In the genomic region with DNA sequence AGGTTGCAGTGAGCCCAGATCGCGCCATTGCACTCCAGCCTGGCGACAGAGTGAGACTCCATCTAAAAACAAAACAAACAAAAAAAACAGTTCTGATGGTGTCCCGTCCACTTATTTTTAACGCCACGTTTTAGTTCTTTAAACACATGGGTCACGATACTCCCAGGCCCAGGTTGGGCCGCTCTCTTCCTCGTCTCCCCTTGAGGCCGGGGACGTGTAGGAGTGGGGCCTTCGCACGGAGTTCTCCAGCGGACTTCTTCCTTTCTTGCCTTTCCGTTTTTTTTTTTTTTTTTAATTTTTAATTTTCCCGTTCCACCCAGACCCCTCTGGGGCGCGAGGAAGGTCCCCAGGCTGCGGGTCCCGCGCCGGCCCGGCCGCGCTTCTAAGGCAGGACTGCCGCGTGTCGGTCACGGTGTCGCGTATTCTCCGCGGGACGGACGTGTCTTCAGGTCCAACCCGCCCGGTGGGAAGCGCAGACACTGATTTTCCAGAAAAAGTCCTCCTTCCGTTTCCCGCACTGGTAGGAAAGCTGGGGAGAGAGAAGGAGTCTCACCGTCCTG, we compare ENCODE assay signal across 1 cellular context.
TF ChIP-seq lines count a peak whose summit lies in the region.

No MANE protein-coding gene starts in this region.

TF ChIP-seq in HepG2, 621 proteins besides CTCF, POLR2A, EP300 and RAD21:
- TF ChIP-seq KAT2B (IDR thresholded peaks at IDR 0.05; ENCODE audit: borderline replicate concordance, low read depth, low read length), result no peak
- TF ChIP-seq, protein P1, sequence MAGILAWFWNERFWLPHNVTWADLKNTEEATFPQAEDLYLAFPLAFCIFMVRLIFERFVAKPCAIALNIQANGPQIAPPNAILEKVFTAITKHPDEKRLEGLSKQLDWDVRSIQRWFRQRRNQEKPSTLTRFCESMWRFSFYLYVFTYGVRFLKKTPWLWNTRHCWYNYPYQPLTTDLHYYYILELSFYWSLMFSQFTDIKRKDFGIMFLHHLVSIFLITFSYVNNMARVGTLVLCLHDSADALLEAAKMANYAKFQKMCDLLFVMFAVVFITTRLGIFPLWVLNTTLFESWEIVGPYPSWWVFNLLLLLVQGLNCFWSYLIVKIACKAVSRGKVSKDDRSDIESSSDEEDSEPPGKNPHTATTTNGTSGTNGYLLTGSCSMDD (CRISPR knock-in tag; IDR thresholded peaks at IDR 0.05), result no peak
- no peak for TF ChIP-seq BORCS8-MEF2B (CRISPR knock-in tag; IDR thresholded peaks at IDR 0.05)
- TF ChIP-seq KLF6 (CRISPR knock-in tag; IDR thresholded peaks at IDR 0.05), result no peak
- TF ChIP-seq, protein P2, sequence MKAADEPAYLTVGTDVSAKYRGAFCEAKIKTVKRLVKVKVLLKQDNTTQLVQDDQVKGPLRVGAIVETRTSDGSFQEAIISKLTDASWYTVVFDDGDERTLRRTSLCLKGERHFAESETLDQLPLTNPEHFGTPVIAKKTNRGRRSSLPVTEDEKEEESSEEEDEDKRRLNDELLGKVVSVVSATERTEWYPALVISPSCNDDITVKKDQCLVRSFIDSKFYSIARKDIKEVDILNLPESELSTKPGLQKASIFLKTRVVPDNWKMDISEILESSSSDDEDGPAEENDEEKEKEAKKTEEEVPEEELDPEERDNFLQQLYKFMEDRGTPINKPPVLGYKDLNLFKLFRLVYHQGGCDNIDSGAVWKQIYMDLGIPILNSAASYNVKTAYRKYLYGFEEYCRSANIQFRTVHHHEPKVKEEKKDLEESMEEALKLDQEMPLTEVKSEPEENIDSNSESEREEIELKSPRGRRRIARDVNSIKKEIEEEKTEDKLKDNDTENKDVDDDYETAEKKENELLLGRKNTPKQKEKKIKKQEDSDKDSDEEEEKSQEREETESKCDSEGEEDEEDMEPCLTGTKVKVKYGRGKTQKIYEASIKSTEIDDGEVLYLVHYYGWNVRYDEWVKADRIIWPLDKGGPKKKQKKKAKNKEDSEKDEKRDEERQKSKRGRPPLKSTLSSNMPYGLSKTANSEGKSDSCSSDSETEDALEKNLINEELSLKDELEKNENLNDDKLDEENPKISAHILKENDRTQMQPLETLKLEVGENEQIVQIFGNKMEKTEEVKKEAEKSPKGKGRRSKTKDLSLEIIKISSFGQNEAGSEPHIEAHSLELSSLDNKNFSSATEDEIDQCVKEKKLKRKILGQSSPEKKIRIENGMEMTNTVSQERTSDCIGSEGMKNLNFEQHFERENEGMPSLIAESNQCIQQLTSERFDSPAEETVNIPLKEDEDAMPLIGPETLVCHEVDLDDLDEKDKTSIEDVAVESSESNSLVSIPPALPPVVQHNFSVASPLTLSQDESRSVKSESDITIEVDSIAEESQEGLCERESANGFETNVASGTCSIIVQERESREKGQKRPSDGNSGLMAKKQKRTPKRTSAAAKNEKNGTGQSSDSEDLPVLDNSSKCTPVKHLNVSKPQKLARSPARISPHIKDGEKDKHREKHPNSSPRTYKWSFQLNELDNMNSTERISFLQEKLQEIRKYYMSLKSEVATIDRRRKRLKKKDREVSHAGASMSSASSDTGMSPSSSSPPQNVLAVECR (CRISPR knock-in tag; IDR thresholded peaks at IDR 0.05; ENCODE audit: borderline replicate concordance), result no peak
- TF ChIP-seq, protein P3, sequence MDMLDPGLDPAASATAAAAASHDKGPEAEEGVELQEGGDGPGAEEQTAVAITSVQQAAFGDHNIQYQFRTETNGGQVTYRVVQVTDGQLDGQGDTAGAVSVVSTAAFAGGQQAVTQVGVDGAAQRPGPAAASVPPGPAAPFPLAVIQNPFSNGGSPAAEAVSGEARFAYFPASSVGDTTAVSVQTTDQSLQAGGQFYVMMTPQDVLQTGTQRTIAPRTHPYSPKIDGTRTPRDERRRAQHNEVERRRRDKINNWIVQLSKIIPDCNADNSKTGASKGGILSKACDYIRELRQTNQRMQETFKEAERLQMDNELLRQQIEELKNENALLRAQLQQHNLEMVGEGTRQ (IDR thresholded peaks at IDR 0.05; ENCODE audit: low read depth, low read length), result no peak
- TF ChIP-seq, protein P3 (CRISPR knock-in tag; IDR thresholded peaks at IDR 0.05; ENCODE audit: borderline replicate concordance), result no peak
- TF ChIP-seq IRX3 (CRISPR knock-in tag; IDR thresholded peaks at IDR 0.05; ENCODE audit: borderline replicate concordance, low read depth), result no peak
- no peak for TF ChIP-seq JUN (CRISPR knock-in tag; IDR thresholded peaks at IDR 0.05)
- no peak for TF ChIP-seq ETV5 (CRISPR knock-in tag; IDR thresholded peaks at IDR 0.05; ENCODE audit: borderline replicate concordance)
- TF ChIP-seq, protein P4, sequence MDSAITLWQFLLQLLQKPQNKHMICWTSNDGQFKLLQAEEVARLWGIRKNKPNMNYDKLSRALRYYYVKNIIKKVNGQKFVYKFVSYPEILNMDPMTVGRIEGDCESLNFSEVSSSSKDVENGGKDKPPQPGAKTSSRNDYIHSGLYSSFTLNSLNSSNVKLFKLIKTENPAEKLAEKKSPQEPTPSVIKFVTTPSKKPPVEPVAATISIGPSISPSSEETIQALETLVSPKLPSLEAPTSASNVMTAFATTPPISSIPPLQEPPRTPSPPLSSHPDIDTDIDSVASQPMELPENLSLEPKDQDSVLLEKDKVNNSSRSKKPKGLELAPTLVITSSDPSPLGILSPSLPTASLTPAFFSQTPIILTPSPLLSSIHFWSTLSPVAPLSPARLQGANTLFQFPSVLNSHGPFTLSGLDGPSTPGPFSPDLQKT (CRISPR knock-in tag; IDR thresholded peaks at IDR 0.05; ENCODE audit: borderline replicate concordance), result no peak
- TF ChIP-seq, protein P5, sequence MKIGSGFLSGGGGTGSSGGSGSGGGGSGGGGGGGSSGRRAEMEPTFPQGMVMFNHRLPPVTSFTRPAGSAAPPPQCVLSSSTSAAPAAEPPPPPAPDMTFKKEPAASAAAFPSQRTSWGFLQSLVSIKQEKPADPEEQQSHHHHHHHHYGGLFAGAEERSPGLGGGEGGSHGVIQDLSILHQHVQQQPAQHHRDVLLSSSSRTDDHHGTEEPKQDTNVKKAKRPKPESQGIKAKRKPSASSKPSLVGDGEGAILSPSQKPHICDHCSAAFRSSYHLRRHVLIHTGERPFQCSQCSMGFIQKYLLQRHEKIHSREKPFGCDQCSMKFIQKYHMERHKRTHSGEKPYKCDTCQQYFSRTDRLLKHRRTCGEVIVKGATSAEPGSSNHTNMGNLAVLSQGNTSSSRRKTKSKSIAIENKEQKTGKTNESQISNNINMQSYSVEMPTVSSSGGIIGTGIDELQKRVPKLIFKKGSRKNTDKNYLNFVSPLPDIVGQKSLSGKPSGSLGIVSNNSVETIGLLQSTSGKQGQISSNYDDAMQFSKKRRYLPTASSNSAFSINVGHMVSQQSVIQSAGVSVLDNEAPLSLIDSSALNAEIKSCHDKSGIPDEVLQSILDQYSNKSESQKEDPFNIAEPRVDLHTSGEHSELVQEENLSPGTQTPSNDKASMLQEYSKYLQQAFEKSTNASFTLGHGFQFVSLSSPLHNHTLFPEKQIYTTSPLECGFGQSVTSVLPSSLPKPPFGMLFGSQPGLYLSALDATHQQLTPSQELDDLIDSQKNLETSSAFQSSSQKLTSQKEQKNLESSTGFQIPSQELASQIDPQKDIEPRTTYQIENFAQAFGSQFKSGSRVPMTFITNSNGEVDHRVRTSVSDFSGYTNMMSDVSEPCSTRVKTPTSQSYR (CRISPR knock-in tag; IDR thresholded peaks at IDR 0.05; ENCODE audit: borderline replicate concordance), result no peak
- TF ChIP-seq ZNF431 (CRISPR knock-in tag; IDR thresholded peaks at IDR 0.05; ENCODE audit: borderline replicate concordance, low read depth), result no peak
- TF ChIP-seq RNF2 (conservative IDR thresholded peaks at IDR 0.05; ENCODE audit: low read depth), result no peak
- TF ChIP-seq, protein P6, sequence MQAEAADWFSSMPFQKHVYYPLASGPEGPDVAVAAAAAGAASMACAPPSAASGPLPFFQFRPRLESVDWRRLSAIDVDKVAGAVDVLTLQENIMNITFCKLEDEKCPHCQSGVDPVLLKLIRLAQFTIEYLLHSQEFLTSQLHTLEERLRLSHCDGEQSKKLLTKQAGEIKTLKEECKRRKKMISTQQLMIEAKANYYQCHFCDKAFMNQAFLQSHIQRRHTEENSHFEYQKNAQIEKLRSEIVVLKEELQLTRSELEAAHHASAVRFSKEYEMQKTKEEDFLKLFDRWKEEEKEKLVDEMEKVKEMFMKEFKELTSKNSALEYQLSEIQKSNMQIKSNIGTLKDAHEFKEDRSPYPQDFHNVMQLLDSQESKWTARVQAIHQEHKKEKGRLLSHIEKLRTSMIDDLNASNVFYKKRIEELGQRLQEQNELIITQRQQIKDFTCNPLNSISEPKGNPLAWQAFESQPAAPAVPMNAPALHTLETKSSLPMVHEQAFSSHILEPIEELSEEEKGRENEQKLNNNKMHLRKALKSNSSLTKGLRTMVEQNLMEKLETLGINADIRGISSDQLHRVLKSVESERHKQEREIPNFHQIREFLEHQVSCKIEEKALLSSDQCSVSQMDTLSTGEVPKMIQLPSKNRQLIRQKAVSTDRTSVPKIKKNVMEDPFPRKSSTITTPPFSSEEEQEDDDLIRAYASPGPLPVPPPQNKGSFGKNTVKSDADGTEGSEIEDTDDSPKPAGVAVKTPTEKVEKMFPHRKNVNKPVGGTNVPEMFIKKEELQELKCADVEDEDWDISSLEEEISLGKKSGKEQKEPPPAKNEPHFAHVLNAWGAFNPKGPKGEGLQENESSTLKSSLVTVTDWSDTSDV (CRISPR knock-in tag; IDR thresholded peaks at IDR 0.05), result no peak
- TF ChIP-seq RBAK (CRISPR knock-in tag; IDR thresholded peaks at IDR 0.05), result no peak
- no peak for TF ChIP-seq ZNF781 (CRISPR knock-in tag; IDR thresholded peaks at IDR 0.05; ENCODE audit: borderline replicate concordance, not compliant biosample characterization)
- TF ChIP-seq FOXJ3 (CRISPR knock-in tag; IDR thresholded peaks at IDR 0.05; ENCODE audit: borderline replicate concordance), result no peak
- TF ChIP-seq ZIK1 (CRISPR knock-in tag; IDR thresholded peaks at IDR 0.05; ENCODE audit: borderline replicate concordance, low read depth), result no peak
- TF ChIP-seq STAG1 (CRISPR knock-in tag; IDR thresholded peaks at IDR 0.05), result no peak
